In the genomic region with DNA sequence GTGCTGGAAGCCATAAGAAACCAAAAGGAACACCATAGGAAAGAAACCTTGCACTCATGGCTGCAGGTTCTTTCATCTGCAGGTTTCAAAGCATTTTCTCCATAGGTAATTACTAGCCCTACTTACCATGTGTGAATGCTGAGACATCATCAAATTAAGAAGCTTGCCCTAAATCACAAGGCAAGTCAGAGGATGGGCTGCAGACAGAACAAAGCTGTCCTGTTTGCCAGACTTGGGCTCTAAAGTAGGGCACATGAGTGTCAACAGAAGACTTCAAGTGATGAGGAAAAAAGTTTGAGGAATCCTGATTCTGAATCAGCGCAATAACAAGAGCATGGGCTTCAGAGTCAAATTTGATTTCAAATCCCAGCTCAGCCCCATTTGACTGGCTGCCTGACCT, we compare ENCODE assay signal across 23 cellular contexts.
"Had no signal": no experiment of that assay in that cellular context is flagged by ENCODE, and none has a peak within 500 bp of the region (broad histone marks: within the 10 kb centered on the region; RNA-seq: fewer than 3 reads in every experiment).

No MANE protein-coding gene starts in this region.

- H3K4me1 ChIP-seq: ascending aorta, body of pancreas, SJCRH30 had no signal

- H3K36me3 ChIP-seq: ascending aorta, MG63, SJCRH30 had no signal

- DNase-seq: activated CD4-positive, alpha-beta T cell treated with anti-CD3 and anti-CD28 coated beads for 4 hours; activated CD8-positive, alpha-beta memory T cell treated with anti-CD3 and anti-CD28 coated beads, Interleukin-2, amount 50 U/mL, for 4 hours; activated CD8-positive, alpha-beta T cell treated with anti-CD3 and anti-CD28 coated beads for 36 hours; activated naive CD4-positive, alpha-beta T cell; activated T-cell treated with anti-CD3 and anti-CD28 coated beads, Interleukin-2, amount 50 U/mL, for 1 hour; body of pancreas; MG63; MV-4-11; NCI-H1092 treated with DMSO at 0.1 percent for 48 hours; NCI-H1417 treated with DMSO at 0.1 percent for 48 hours; NCI-H1694 treated with DMSO at 0.1 percent for 48 hours; NCI-H2029 treated with DMSO at 0.1 percent for 48 hours; NCI-H345; NCI-H510A; NCI-H526 treated with DMSO at 0.1 percent for 48 hours; NCI-H82; OCI-M1; RPMI8226; SJCRH30; SW 1271 had no signal

- H3K27ac ChIP-seq: ascending aorta, body of pancreas, SJCRH30 had no signal

- H3K36me3 Mint-ChIP-seq: activated naive CD4-positive, alpha-beta T cell treated with anti-CD3 and anti-CD28 coated beads, Interleukin-2, amount 50 U/mL, for 24 hours had no signal

- H3K9me3 ChIP-seq: ascending aorta, body of pancreas, MG63, SJCRH30 had no signal

- FAIRE-seq: bronchial epithelial cell had no signal

- H3K27me3 Mint-ChIP-seq: activated CD8-positive, alpha-beta T cell treated with anti-CD3 and anti-CD28 coated beads for 36 hours; activated naive CD4-positive, alpha-beta T cell treated with anti-CD3 and anti-CD28 coated beads, Interleukin-2, amount 50 U/mL, for 24 hours had no signal

- H3K4me3 ChIP-seq: ascending aorta, body of pancreas, MG63, SJCRH30 had no signal

- H3K27me3 ChIP-seq: ascending aorta, body of pancreas, MG63, SJCRH30 had no signal

- H3K27ac Mint-ChIP-seq: activated CD8-positive, alpha-beta T cell treated with anti-CD3 and anti-CD28 coated beads for 36 hours; activated naive CD4-positive, alpha-beta T cell treated with anti-CD3 and anti-CD28 coated beads, Interleukin-2, amount 50 U/mL, for 24 hours had no signal

- H3K4me3 Mint-ChIP-seq: activated CD8-positive, alpha-beta T cell treated with anti-CD3 and anti-CD28 coated beads for 36 hours; activated naive CD4-positive, alpha-beta T cell treated with anti-CD3 and anti-CD28 coated beads, Interleukin-2, amount 50 U/mL, for 24 hours had no signal

- H3K9me3 Mint-ChIP-seq: activated CD8-positive, alpha-beta T cell treated with anti-CD3 and anti-CD28 coated beads for 36 hours; activated naive CD4-positive, alpha-beta T cell treated with anti-CD3 and anti-CD28 coated beads, Interleukin-2, amount 50 U/mL, for 24 hours had no signal
